9 cellular contexts compared by ENCODE assay signal in the genomic region with DNA sequence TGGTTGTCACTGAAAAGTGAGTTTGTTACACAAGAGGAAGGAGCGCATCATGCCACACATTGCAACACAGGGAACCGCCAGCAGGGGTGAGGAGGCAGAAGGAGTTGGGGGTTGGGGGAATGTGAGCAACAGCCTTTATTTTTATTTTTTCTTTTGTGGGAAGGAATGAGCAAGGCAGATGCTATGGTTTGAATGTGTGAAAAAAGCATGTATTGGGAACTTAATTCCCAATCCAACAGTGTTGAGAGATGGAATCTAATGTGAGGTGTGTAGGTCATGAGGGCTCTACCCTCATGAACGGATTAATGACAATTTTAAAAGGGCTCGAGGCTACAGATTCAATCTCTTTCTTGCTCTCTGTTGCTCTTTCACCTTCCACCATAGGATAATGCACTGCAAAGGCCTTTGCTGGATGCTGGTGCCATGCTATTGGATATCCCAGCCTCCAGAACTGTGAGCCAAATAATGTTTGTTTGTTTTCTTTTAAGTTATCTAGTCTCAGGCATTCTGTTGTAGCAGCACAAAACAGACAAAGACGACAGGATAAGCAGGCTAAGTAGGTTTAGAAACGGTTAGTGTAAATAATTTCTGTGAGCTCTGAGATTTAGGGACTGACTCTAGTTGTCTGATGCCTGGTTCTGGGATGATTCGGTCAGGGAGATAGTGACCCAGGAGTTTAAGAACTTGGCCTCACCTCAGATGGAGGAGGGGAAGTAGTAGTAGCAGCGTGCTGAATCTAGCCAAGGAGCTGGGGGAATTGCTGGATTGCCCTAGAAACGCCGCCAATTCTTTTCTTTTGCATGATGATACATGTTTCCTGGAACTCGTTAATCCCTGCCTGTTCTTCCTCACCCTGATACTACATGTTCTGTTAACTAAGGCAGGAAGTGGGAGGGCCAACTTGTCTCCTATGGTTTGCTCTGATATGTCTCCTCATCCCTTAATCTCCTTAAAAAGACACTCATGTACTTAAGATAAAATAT.
A peak's percentile ranks its signal among the peaks of the same experiment; 100 is the strongest.
DNase-seq lines count a peak whose midpoint lies in the region; ATAC-seq and TF ChIP-seq lines count a peak whose summit lies in the region.
"Had no signal": no experiment of that assay in that cellular context is flagged by ENCODE, and none has a peak within 500 bp of the region (broad histone marks: within the 10 kb centered on the region; RNA-seq: fewer than 3 reads in every experiment).

No MANE protein-coding gene starts in this region.

- H3K4me1 ChIP-seq in sigmoid colon (peaks cover 0 to 51% (median 30%) of the 10 kb centered on the region in 4 donors), tibial nerve (peaks cover 0 to 6% (median 0%) of the 10 kb centered on the region in 4 donors)

- H3K36me3 ChIP-seq in sigmoid colon: no peaks in the 10 kb centered on the region
- no peaks in the 10 kb centered on the region for H3K36me3 ChIP-seq in tibial nerve

- DNase-seq in NCI-H82 treated with DMSO at 0.1 percent for 48 hours (lab: John Stamatoyannopoulos, UW; ENCODE audit: unreplicated experiment) (peak; percentile 14), epithelial cell of proximal tubule (ENCODE audit: low read depth) (no peak), sigmoid colon (peak; percentile 77), GM10266 (ENCODE audit: extremely low spot score) (no peak), tibial nerve (ENCODE audit: low spot score in 2 of 2) (no peak), retina (no peak)
- DNase-seq: NCI-H2081 treated with DMSO at 0.1 percent for 48 hours; stimulated activated CD4-positive, alpha-beta T cell treated with anti-CD3 and anti-CD28 coated beads, Interleukin-4, amount 100 ng/mL, for 4 hours had no signal

- 49 to 63% methylated on average over 11 of the region's 11 CpGs for WGBS in sigmoid colon, 2 donors
- WGBS in tibial nerve, 2 donors: 53 to 57% methylated on average over 11 of the region's 11 CpGs

- TF ChIP-seq EP300 in sigmoid colon (IDR thresholded peaks at IDR 0.05): no peak
- TF ChIP-seq EP300 in tibial nerve (IDR thresholded peaks at IDR 0.05): no peak

- H3K27ac ChIP-seq in sigmoid colon (peak overlapping the region in 3 of 4 donors; percentile 33 to 66 (median 45)), tibial nerve (no peak overlapping the region)

- ATAC-seq in GM19397 (IDR thresholded peaks at IDR 0.05; ENCODE audit: unreplicated experiment): peak; percentile 58

- no peak for TF ChIP-seq POLR2A in sigmoid colon (IDR thresholded peaks at IDR 0.05)
- TF ChIP-seq POLR2A in tibial nerve (IDR thresholded peaks at IDR 0.05): no peak

- H3K27me3 ChIP-seq in sigmoid colon (no peaks in the 10 kb centered on the region), tibial nerve (no peaks in the 10 kb centered on the region)

- TF ChIP-seq CTCF in epithelial cell of proximal tubule (conservative IDR thresholded peaks at IDR 0.05; ENCODE audit: low read depth, low read length) (peak; percentile 41), sigmoid colon (IDR thresholded peaks at IDR 0.05) (no peak), GM10266 (IDR thresholded peaks at IDR 0.05; ENCODE audit: control insufficient read depth, insufficient read depth, low read depth, missing control alignments) (no peak), tibial nerve (IDR thresholded peaks at IDR 0.05) (no peak)

- H3K4me3 ChIP-seq in epithelial cell of proximal tubule (ENCODE audit: low read depth, low read length) (no peak overlapping the region), sigmoid colon (no peak overlapping the region), tibial nerve (no peak overlapping the region)

- H3K9me3 ChIP-seq in sigmoid colon: no peaks in the 10 kb centered on the region
- no peaks in the 10 kb centered on the region for H3K9me3 ChIP-seq in tibial nerve

- intact Hi-C loops in sigmoid colon (cut with DNase I): no loop called here

Comparison
In these comparisons a context has a peak if more than half of its experiments do, and no peak if none do; other contexts are left out.
1. DNase-seq: peak in NCI-H82 treated with DMSO at 0.1 percent for 48 hours (single experiment) and sigmoid colon (single experiment); none in epithelial cell of proximal tubule (single experiment), GM10266 (single experiment), tibial nerve (0 of 2) and retina (single experiment).
2. H3K27ac ChIP-seq: peak in sigmoid colon (3 of 4); none in tibial nerve (0 of 4).